In the genomic region with DNA sequence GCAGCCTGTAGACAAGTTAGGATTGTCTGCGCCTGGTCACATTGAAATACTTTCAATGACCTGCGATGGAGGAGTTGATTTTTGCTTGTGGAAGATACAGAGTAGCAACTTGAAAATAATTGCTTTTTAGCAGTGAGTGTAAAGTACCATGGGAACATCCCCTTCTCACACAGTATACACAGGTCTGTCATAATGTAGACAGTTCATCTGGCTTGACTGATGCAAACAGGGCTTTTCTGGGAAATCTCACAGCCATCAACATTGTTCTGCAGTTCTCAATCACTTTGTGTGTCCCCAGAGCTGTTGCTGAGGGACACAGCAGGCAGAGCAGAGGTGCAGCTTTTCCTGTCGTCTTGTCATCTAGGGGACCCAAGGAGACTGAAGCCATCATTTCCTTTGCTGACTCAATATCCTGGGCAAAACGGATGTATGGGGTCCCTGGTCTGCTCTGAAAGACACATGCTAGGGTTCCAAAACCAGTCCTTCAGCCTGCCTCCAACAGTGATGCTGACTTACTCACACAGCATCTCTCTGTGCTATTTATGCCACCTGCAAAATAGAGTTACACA, we compare ENCODE assay signal across 21 cellular contexts. TPM values are rescaled to one million over a fixed set of nuclear protein-coding genes. Genes with fewer than 3 reads are reported as not detected.
DNase-seq lines count a peak whose midpoint lies in the region; ATAC-seq, FAIRE-seq and TF ChIP-seq lines count a peak whose summit lies in the region.
"Had no signal": no experiment of that assay in that cellular context is flagged by ENCODE, and none has a peak within 500 bp of the region (broad histone marks: within the 10 kb centered on the region; RNA-seq: fewer than 3 reads in every experiment).

No MANE protein-coding gene starts in this region.

- no peak overlapping the region for H3K9ac ChIP-seq in BLaER1 treated with 17β-estradiol and CSF1 and Interleukin-3, amounts not matched to agents 10 nM and 100 nM
- H3K9ac ChIP-seq in astrocyte (ENCODE audit: low read length) (no peak overlapping the region), neural progenitor cell (no peak overlapping the region)

- peak overlapping the region in 7 of 11 experiments; percentile 6 to 54 (median 39); a peak in 11 of 22 replicates for H3K4me2 ChIP-seq in BLaER1 treated with 17β-estradiol and CSF1 and Interleukin-3, amounts not matched to agents 10 nM and 100 nM
- H3K4me2 ChIP-seq in astrocyte (ENCODE audit: low read length): no peak overlapping the region
- H3K4me2 ChIP-seq in neural progenitor cell: no peak overlapping the region

- no peaks in the 10 kb centered on the region for H3K9me3 ChIP-seq in BLaER1 treated with 17β-estradiol and CSF1 and Interleukin-3, amounts not matched to agents 10 nM and 100 nM (replicated peaks in 1 of 11)
- H3K9me3 ChIP-seq in astrocyte (ENCODE audit: insufficient read depth, low read depth, low read length) (no peaks in the 10 kb centered on the region), neural progenitor cell (ENCODE audit: low read depth) (no peaks in the 10 kb centered on the region)
- H3K9me3 ChIP-seq: BE2C, Caco-2, HAP-1 had no signal

- H3K27me3 Mint-ChIP-seq in activated CD8-positive, alpha-beta T cell treated with anti-CD3 and anti-CD28 coated beads for 36 hours: peaks cover 19% of the 10 kb centered on the region
- H3K27me3 Mint-ChIP-seq in activated CD8-positive, alpha-beta T cell treated with anti-CD3 and anti-CD28 coated beads, Interleukin-2, amount 10 ng/mL, durations not matched to agents 7 days and 5 days (ENCODE audit: low read depth): peaks cover 22% of the 10 kb centered on the region
- peaks cover 2% of the 10 kb centered on the region for H3K27me3 Mint-ChIP-seq in astrocyte (ENCODE audit: low read depth, unreplicated experiment)
- no peaks in the 10 kb centered on the region for H3K27me3 Mint-ChIP-seq in neural progenitor cell (ENCODE audit: insufficient read depth, low read depth)

- no peak overlapping the region for H3K4me3 Mint-ChIP-seq in activated CD8-positive, alpha-beta T cell treated with anti-CD3 and anti-CD28 coated beads for 36 hours
- no peak overlapping the region for H3K4me3 Mint-ChIP-seq in activated CD8-positive, alpha-beta T cell treated with anti-CD3 and anti-CD28 coated beads, Interleukin-2, amount 10 ng/mL, durations not matched to agents 7 days and 5 days
- H3K4me3 Mint-ChIP-seq in astrocyte (ENCODE audit: unreplicated experiment) (no peak overlapping the region), neural progenitor cell (no peak overlapping the region)
- H3K4me3 Mint-ChIP-seq: CD4-positive, alpha-beta T cell; IgD-negative memory B cell had no signal

- intact Hi-C loops in activated CD8-positive, alpha-beta T cell treated with anti-CD3 and anti-CD28 coated beads for 36 hours (cut with micrococcal nuclease): no loop called here
- intact Hi-C loops in left colon (cut with DNase I, micrococcal nuclease): no loop called here

- peaks cover 2% of the 10 kb centered on the region for H3K4me1 Mint-ChIP-seq in activated CD8-positive, alpha-beta T cell treated with anti-CD3 and anti-CD28 coated beads for 36 hours (ENCODE audit: low read depth)
- H3K4me1 Mint-ChIP-seq in activated CD8-positive, alpha-beta T cell treated with anti-CD3 and anti-CD28 coated beads, Interleukin-2, amount 10 ng/mL, durations not matched to agents 7 days and 5 days (ENCODE audit: low read depth): peaks cover 12% of the 10 kb centered on the region
- H3K4me1 Mint-ChIP-seq in astrocyte (ENCODE audit: low read depth, unreplicated experiment) (peaks cover 7% of the 10 kb centered on the region), neural progenitor cell (no peaks in the 10 kb centered on the region)
- H3K4me1 Mint-ChIP-seq: IgD-negative memory B cell had no signal

- H3K36me3 Mint-ChIP-seq in activated CD8-positive, alpha-beta T cell treated with anti-CD3 and anti-CD28 coated beads for 36 hours (ENCODE audit: low read depth): no peaks in the 10 kb centered on the region
- H3K36me3 Mint-ChIP-seq in activated CD8-positive, alpha-beta T cell treated with anti-CD3 and anti-CD28 coated beads, Interleukin-2, amount 10 ng/mL, durations not matched to agents 7 days and 5 days (ENCODE audit: low read depth): no peaks in the 10 kb centered on the region
- H3K36me3 Mint-ChIP-seq in astrocyte (ENCODE audit: low read depth, unreplicated experiment): no peaks in the 10 kb centered on the region
- H3K36me3 Mint-ChIP-seq in neural progenitor cell: no peaks in the 10 kb centered on the region
- H3K36me3 Mint-ChIP-seq: IgD-negative memory B cell had no signal

- peaks cover 0 to 19% (median 8%) of the 10 kb centered on the region in 10 experiments; a peak in 10 of 20 replicates for H3K4me1 ChIP-seq in BLaER1 treated with 17β-estradiol and CSF1 and Interleukin-3, amounts not matched to agents 10 nM and 100 nM
- no peaks in the 10 kb centered on the region for H3K4me1 ChIP-seq in astrocyte (ENCODE audit: insufficient read depth, low read length)
- H3K4me1 ChIP-seq in neural progenitor cell: no peaks in the 10 kb centered on the region
- H3K4me1 ChIP-seq: BE2C, Caco-2 had no signal

- H3K27ac Mint-ChIP-seq in activated CD8-positive, alpha-beta T cell treated with anti-CD3 and anti-CD28 coated beads for 36 hours: no peak overlapping the region
- H3K27ac Mint-ChIP-seq in activated CD8-positive, alpha-beta T cell treated with anti-CD3 and anti-CD28 coated beads, Interleukin-2, amount 10 ng/mL, durations not matched to agents 7 days and 5 days: no peak overlapping the region
- H3K27ac Mint-ChIP-seq in astrocyte (ENCODE audit: unreplicated experiment): peak overlapping the region; percentile 13
- no peak overlapping the region for H3K27ac Mint-ChIP-seq in neural progenitor cell
- H3K27ac Mint-ChIP-seq: CD4-positive, alpha-beta T cell; IgD-negative memory B cell had no signal

- DNase-seq in activated CD8-positive, alpha-beta T cell treated with anti-CD3 and anti-CD28 coated beads for 36 hours: no peak
- DNase-seq in activated CD8-positive, alpha-beta T cell treated with anti-CD3 and anti-CD28 coated beads, Interleukin-2, amount 10 ng/mL, durations not matched to agents 7 days and 5 days: no peak
- DNase-seq in astrocyte (ENCODE audit: low read depth): no peak
- no peak for DNase-seq in neural progenitor cell (ENCODE audit: low spot score)
- DNase-seq in left colon: no peak
- DNase-seq in NCI-H1436 (lab: John Stamatoyannopoulos, UW): no peak
- DNase-seq: ACHN; BE2C; Caco-2; CD4-positive, alpha-beta T cell had no signal

- no peaks in the 10 kb centered on the region for H3K36me3 ChIP-seq in BLaER1 treated with 17β-estradiol and CSF1 and Interleukin-3, amounts not matched to agents 10 nM and 100 nM
- no peaks in the 10 kb centered on the region for H3K36me3 ChIP-seq in astrocyte (ENCODE audit: insufficient read depth, low read length)
- H3K36me3 ChIP-seq in neural progenitor cell: no peaks in the 10 kb centered on the region
- H3K36me3 ChIP-seq: BE2C, HAP-1 had no signal

- TF ChIP-seq CTCF in activated CD8-positive, alpha-beta T cell treated with anti-CD3 and anti-CD28 coated beads for 36 hours (IDR thresholded peaks at IDR 0.05): no peak
- TF ChIP-seq CTCF in astrocyte (IDR thresholded peaks at IDR 0.05; ENCODE audit: insufficient read depth, low read depth, low read length): no peak
- no peak for TF ChIP-seq CTCF in neural progenitor cell (IDR thresholded peaks at IDR 0.05)

- H3F3A ChIP-seq in neural progenitor cell (ENCODE audit: low read depth): no peaks in the 10 kb centered on the region

- POLR2A ChIA-PET in activated CD8-positive, alpha-beta T cell treated with anti-CD3 and anti-CD28 coated beads for 36 hours (lab: Charles Lee): no interaction called here
- POLR2A ChIA-PET in activated CD8-positive, alpha-beta T cell treated with anti-CD3 and anti-CD28 coated beads, Interleukin-2, amount 10 ng/mL, durations not matched to agents 7 days and 5 days (lab: Charles Lee): no interaction called here

- CTCF ChIA-PET in activated CD8-positive, alpha-beta T cell treated with anti-CD3 and anti-CD28 coated beads for 36 hours (lab: Charles Lee): no interaction called here
- CTCF ChIA-PET in activated CD8-positive, alpha-beta T cell treated with anti-CD3 and anti-CD28 coated beads, Interleukin-2, amount 10 ng/mL, durations not matched to agents 7 days and 5 days (lab: Charles Lee): no interaction called here

- H3K27me3 ChIP-seq in BLaER1 treated with 17β-estradiol and CSF1 and Interleukin-3, amounts not matched to agents 10 nM and 100 nM: no peaks in the 10 kb centered on the region
- H3K27me3 ChIP-seq in astrocyte (ENCODE audit: insufficient read depth, low read length): peaks cover 9% of the 10 kb centered on the region
- no peaks in the 10 kb centered on the region for H3K27me3 ChIP-seq in neural progenitor cell

- peak; percentile 42 for ATAC-seq in activated CD8-positive, alpha-beta T cell treated with anti-CD3 and anti-CD28 coated beads for 36 hours
- no peak for ATAC-seq in activated CD8-positive, alpha-beta T cell treated with anti-CD3 and anti-CD28 coated beads, Interleukin-2, amount 10 ng/mL, durations not matched to agents 7 days and 5 days
- ATAC-seq in left colon: no peak
- ATAC-seq: HepG2 had no signal

- H3K9me3 Mint-ChIP-seq in activated CD8-positive, alpha-beta T cell treated with anti-CD3 and anti-CD28 coated beads for 36 hours: no peaks in the 10 kb centered on the region
- no peaks in the 10 kb centered on the region for H3K9me3 Mint-ChIP-seq in activated CD8-positive, alpha-beta T cell treated with anti-CD3 and anti-CD28 coated beads, Interleukin-2, amount 10 ng/mL, durations not matched to agents 7 days and 5 days (ENCODE audit: insufficient read depth)
- H3K9me3 Mint-ChIP-seq in astrocyte (ENCODE audit: unreplicated experiment) (no peaks in the 10 kb centered on the region), neural progenitor cell (no peaks in the 10 kb centered on the region)
- H3K9me3 Mint-ChIP-seq: CD4-positive, alpha-beta T cell had no signal

- no peaks in the 10 kb centered on the region for H4K20me1 ChIP-seq in BLaER1 treated with 17β-estradiol and CSF1 and Interleukin-3, amounts not matched to agents 10 nM and 100 nM
- no peaks in the 10 kb centered on the region for H4K20me1 ChIP-seq in astrocyte (ENCODE audit: insufficient read depth, low read length)
- no peaks in the 10 kb centered on the region for H4K20me1 ChIP-seq in neural progenitor cell (ENCODE audit: low read depth)

- no peaks in the 10 kb centered on the region for H3K79me2 ChIP-seq in astrocyte (ENCODE audit: insufficient read depth, low read length)
- H3K79me2 ChIP-seq in neural progenitor cell (ENCODE audit: low read depth): no peaks in the 10 kb centered on the region

- H2AFZ ChIP-seq in astrocyte (ENCODE audit: low read depth, low read length) (no peak overlapping the region), neural progenitor cell (replicated peaks) (peak overlapping the region; percentile 30)

- no peak for FAIRE-seq in astrocyte (lab: Jason Lieb, UNC)
- FAIRE-seq: D721Med, G401.6, GM12891, GM18507, HepG2 had no signal

- no peak overlapping the region for H3K27ac ChIP-seq in BLaER1 treated with 17β-estradiol and CSF1 and Interleukin-3, amounts not matched to agents 10 nM and 100 nM
- H3K27ac ChIP-seq in astrocyte (ENCODE audit: low read depth, low read length) (no peak overlapping the region), neural progenitor cell (no peak overlapping the region)
- H3K27ac ChIP-seq: C4-2B had no signal

- H3K4me3 ChIP-seq in BLaER1 treated with 17β-estradiol and CSF1 and Interleukin-3, amounts not matched to agents 10 nM and 100 nM: no peak overlapping the region
- H3K4me3 ChIP-seq in astrocyte (ENCODE audit: insufficient read depth, low read depth, low read length) (no peak overlapping the region), neural progenitor cell (no peak overlapping the region)
- H3K4me3 ChIP-seq: HAP-1 had no signal

RNA-seq across cellular contexts. Expression of gene REC114, which starts 5.3 kb away (rescaled TPM):
- not detected for total RNA-seq in activated CD8-positive, alpha-beta T cell treated with anti-CD3 and anti-CD28 coated beads for 36 hours
- not detected for total RNA-seq in activated CD8-positive, alpha-beta T cell treated with anti-CD3 and anti-CD28 coated beads, Interleukin-2, amount 10 ng/mL, durations not matched to agents 7 days and 5 days
- total RNA-seq in astrocyte (not detected in 2 replicates), neural progenitor cell (ENCODE audit: low replicate concordance) (not detected in 2 replicates), left colon (not detected)
- total RNA-seq: A172; Caco-2; CD4-positive, alpha-beta T cell; H4; HepG2 had no signal

Comparison
In these comparisons a context has a peak if more than half of its experiments do, and no peak if none do; other contexts are left out.
1. H3K4me2 ChIP-seq: peak in BLaER1 treated with 17β-estradiol and CSF1 and Interleukin-3, amounts not matched to agents 10 nM and 100 nM (7 of 11); none in astrocyte (single experiment) and neural progenitor cell (single experiment).